Comparison of ENCODE assay signal across 1 cellular context in genomic region chr7:150962743-150963399, GRCh38.
TF ChIP-seq lines count a peak whose summit lies in the region.

No MANE protein-coding gene starts in this region.

TF ChIP-seq in H1, 55 proteins besides CTCF, POLR2A, EP300 and RAD21:
- TF ChIP-seq CHD7 (IDR thresholded peaks at IDR 0.05; ENCODE audit: insufficient replicate concordance, low read length) = no peak
- TF ChIP-seq CHD1 (IDR thresholded peaks at IDR 0.05; ENCODE audit: low read depth, low read length) = no peak
- TF ChIP-seq HDAC6 (IDR thresholded peaks at IDR 0.05; ENCODE audit: low read depth, low read length) = no peak
- no peak for TF ChIP-seq GTF2F1 (IDR thresholded peaks at IDR 0.05; ENCODE audit: borderline replicate concordance, low read depth, low read length)
- no peak for TF ChIP-seq ATF2 (IDR thresholded peaks at IDR 0.05; ENCODE audit: low read length)
- peak; percentile 43; the same call in 1 of the 2 replicates for TF ChIP-seq TBP (IDR thresholded peaks at IDR 0.05; ENCODE audit: low read depth, low read length)
- TF ChIP-seq EGR1 (IDR thresholded peaks at IDR 0.05; ENCODE audit: borderline replicate concordance, low read depth, low read length) = no peak
- no peak for TF ChIP-seq SUZ12 (IDR thresholded peaks at IDR 0.05; ENCODE audit: low read length)
- TF ChIP-seq CREB1 (IDR thresholded peaks at IDR 0.05) = no peak
- TF ChIP-seq SP2 (IDR thresholded peaks at IDR 0.05; ENCODE audit: low read length) = no peak
- no peak for TF ChIP-seq CBX8 (IDR thresholded peaks at IDR 0.05; ENCODE audit: borderline replicate concordance, low read depth, low read length)
- TF ChIP-seq BRCA1 (IDR thresholded peaks at IDR 0.05; ENCODE audit: low read depth, low read length) = no peak
- TF ChIP-seq MAFK (IDR thresholded peaks at IDR 0.05; ENCODE audit: low read depth, low read length) = no peak
- TF ChIP-seq MAX (IDR thresholded peaks at IDR 0.05) = 0 out of 2 replicates have a peak, but pooled peaks have one; percentile 35
- peak; percentile 45; the same call in 1 of the 2 replicates for TF ChIP-seq GABPA (IDR thresholded peaks at IDR 0.05; ENCODE audit: borderline replicate concordance, insufficient read depth, low read length)
- no peak for TF ChIP-seq NANOG (IDR thresholded peaks at IDR 0.05; ENCODE audit: insufficient read depth, low read depth, low read length, poor library complexity, severe bottlenecking)
- TF ChIP-seq SP1 (IDR thresholded peaks at IDR 0.05; ENCODE audit: low read depth, low read length) = no peak
- no peak for TF ChIP-seq SRF (IDR thresholded peaks at IDR 0.05; ENCODE audit: low read depth, low read length)
- TF ChIP-seq FOSL1 (IDR thresholded peaks at IDR 0.05; ENCODE audit: insufficient read depth, low read depth, low read length) = no peak
- TF ChIP-seq ZNF274 (IDR thresholded peaks at IDR 0.05; ENCODE audit: borderline replicate concordance, extremely low read depth, low read length) = no peak
- TF ChIP-seq RFX5 (IDR thresholded peaks at IDR 0.05; ENCODE audit: borderline replicate concordance, low read depth, low read length) = no peak
- no peak for TF ChIP-seq HDAC2 (IDR thresholded peaks at IDR 0.05; ENCODE audit: borderline replicate concordance in 1 of 2, low read depth in 2 of 2, low read length in 2 of 2)
- no peak for TF ChIP-seq YY1 (IDR thresholded peaks at IDR 0.05; ENCODE audit: low read depth, low read length)
- no peak for TF ChIP-seq TAF7 (optimal IDR thresholded peaks at IDR 0.05; ENCODE audit: borderline replicate concordance, low read depth, low read length)
- TF ChIP-seq KDM1A (IDR thresholded peaks at IDR 0.05; ENCODE audit: borderline replicate concordance, low read length) = no peak
- no peak for TF ChIP-seq RBBP5 (IDR thresholded peaks at IDR 0.05; ENCODE audit: borderline replicate concordance, low read depth, low read length)
- no peak for TF ChIP-seq RNF2 (IDR thresholded peaks at IDR 0.05; ENCODE audit: borderline replicate concordance, low read depth, low read length, missing control alignments, poor library complexity, severe bottlenecking)
- TF ChIP-seq SIX5 (IDR thresholded peaks at IDR 0.05; ENCODE audit: low read depth, low read length) = no peak
- no peak for TF ChIP-seq JUND (IDR thresholded peaks at IDR 0.05; ENCODE audit: low read length)
- no peak for TF ChIP-seq CTBP2 (IDR thresholded peaks at IDR 0.05; ENCODE audit: borderline replicate concordance, insufficient read depth, insufficient read length, low read length)
- TF ChIP-seq KDM5A (IDR thresholded peaks at IDR 0.05; ENCODE audit: low read length) = no peak
- TF ChIP-seq E2F6 (IDR thresholded peaks at IDR 0.05) = no peak
- TF ChIP-seq SIRT6 (IDR thresholded peaks at IDR 0.05; ENCODE audit: low read length) = no peak
- TF ChIP-seq SAP30 (IDR thresholded peaks at IDR 0.05; ENCODE audit: insufficient read depth, insufficient replicate concordance, low read length) = no peak
- no peak for TF ChIP-seq PHF8 (conservative IDR thresholded peaks at IDR 0.05; ENCODE audit: low read depth, low read length)
- no peak for TF ChIP-seq EZH2 (IDR thresholded peaks at IDR 0.05; ENCODE audit: low read depth, low read length, severe bottlenecking)
- peak in 1 of 2 experiments; percentile 63; a peak in 1 of 4 replicates for TF ChIP-seq SIN3A (conservative IDR thresholded peaks at IDR 0.05 in 1 of 2, IDR thresholded peaks at IDR 0.05 in 1 of 2; ENCODE audit: low read depth in 1 of 2, low read length in 2 of 2)
- no peak for TF ChIP-seq BACH1 (IDR thresholded peaks at IDR 0.05; ENCODE audit: low read length)
- TF ChIP-seq CHD2 (IDR thresholded peaks at IDR 0.05; ENCODE audit: low read length) = 0 out of 2 replicates have a peak, but pooled peaks have one; percentile 10
